Comparison of ENCODE assay signal across 22 cellular contexts in genomic region chr7:157780721-157781120, GRCh38.
"Had no signal": no experiment of that assay in that cellular context is flagged by ENCODE, and none has a peak within 500 bp of the region (broad histone marks: within the 10 kb centered on the region; RNA-seq: fewer than 3 reads in every experiment).

No MANE protein-coding gene starts in this region.

- H3K9me3 ChIP-seq: esophagus muscularis mucosa, heart left ventricle, neutrophil, pancreas, right lobe of liver, suprapubic skin, transverse colon had no signal

- H3K27ac ChIP-seq: coronary artery, esophagus muscularis mucosa, foreskin keratinocyte, gastroesophageal sphincter, heart left ventricle, neutrophil, pancreas, right lobe of liver, suprapubic skin, transverse colon had no signal

- H3K36me3 ChIP-seq: esophagus muscularis mucosa, gastroesophageal sphincter, heart left ventricle, neutrophil, pancreas, right lobe of liver, suprapubic skin, transverse colon had no signal

- H3K4me3 ChIP-seq: coronary artery, esophagus muscularis mucosa, gastroesophageal sphincter, heart left ventricle, lung, pancreas, right lobe of liver, suprapubic skin, transverse colon had no signal

- H3K4me1 ChIP-seq: esophagus muscularis mucosa, foreskin keratinocyte, gastroesophageal sphincter, heart left ventricle, pancreas, right lobe of liver, suprapubic skin, transverse colon had no signal

- DNase-seq: dermis blood vessel endothelial cell; effector memory CD4-positive, alpha-beta T cell; foreskin keratinocyte; heart left ventricle; hippocampal formation; kidney glomerular epithelial cell; left colon; natural killer cell; small intestine; stimulated activated CD4-positive, alpha-beta T cell treated with anti-CD3 and anti-CD28 coated beads, Interleukin-15, amount 100 ng/mL, for 24 hours; stimulated activated CD4-positive, alpha-beta T cell treated with anti-CD3 and anti-CD28 coated beads, Interleukin-2, amount 100 ng/mL, for 48 hours; stimulated activated naive B cell treated with anti-CD40 and anti-IgM and Interleukin-4, amounts not matched to agents 10 μg/mL and 1 μg/mL and 100 μg/mL, for 72 hours; stimulated activated naive CD8-positive, alpha-beta T cell treated with anti-CD3 and anti-CD28 coated beads, Interleukin-15, amount 100 ng/mL, for 72 hours; transverse colon had no signal

- H3K27me3 ChIP-seq: foreskin keratinocyte, pancreas, right lobe of liver, transverse colon had no signal

- ATAC-seq: foreskin keratinocyte; gastroesophageal sphincter; heart left ventricle; left colon; natural killer cell; pancreas; right lobe of liver; stimulated activated naive B cell treated with anti-CD40 and anti-IgM and Interleukin-4, amounts not matched to agents 10 μg/mL and 1 μg/mL and 100 μg/mL, for 72 hours; stimulated activated naive CD8-positive, alpha-beta T cell treated with anti-CD3 and anti-CD28 coated beads, Interleukin-15, amount 100 ng/mL, for 72 hours had no signal
